Comparison of ENCODE assay signal across 28 cellular contexts in the genomic region with DNA sequence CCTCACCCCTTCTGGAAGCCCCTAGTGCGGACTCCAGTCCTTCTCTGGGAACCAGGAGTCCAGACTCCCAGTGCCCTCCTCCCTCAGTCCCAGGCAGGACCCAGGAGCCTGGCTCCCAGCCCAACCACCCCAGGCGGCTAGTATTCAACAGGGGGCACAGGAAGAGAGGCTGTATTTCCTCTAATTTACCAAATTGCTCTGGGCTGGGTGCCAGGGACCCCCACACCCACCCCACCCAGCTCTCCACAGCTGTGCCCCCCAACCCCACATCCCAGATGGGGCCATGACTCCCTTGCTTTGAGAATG. TPM values are rescaled to one million over a fixed set of nuclear protein-coding genes. Genes with fewer than 3 reads are reported as not detected.
A peak's percentile ranks its signal among the peaks of the same experiment; 100 is the strongest.
DNase-seq lines count a peak whose midpoint lies in the region; ATAC-seq and TF ChIP-seq lines count a peak whose summit lies in the region.
"Had no signal": no experiment of that assay in that cellular context is flagged by ENCODE, and none has a peak within 500 bp of the region (broad histone marks: within the 10 kb centered on the region; RNA-seq: fewer than 3 reads in every experiment).

No MANE protein-coding gene starts in this region.

- WGBS in tibial nerve, 2 donors: 38% methylated on average over 2 of the region's 2 CpGs

- TF ChIP-seq EP300 in tibial nerve (IDR thresholded peaks at IDR 0.05): no peak

- TF ChIP-seq CTCF in left ventricle myocardium inferior (IDR thresholded peaks at IDR 0.05; ENCODE audit: borderline replicate concordance) (no peak), Panc1 (IDR thresholded peaks at IDR 0.05) (no peak), glutamatergic neuron (IDR thresholded peaks at IDR 0.05; ENCODE audit: partially characterized antibody, unreplicated experiment) (no peak), tibial nerve (IDR thresholded peaks at IDR 0.05) (no peak)

- H3K9me3 Mint-ChIP-seq in glutamatergic neuron (ENCODE audit: unreplicated experiment): peaks cover 16% of the 10 kb centered on the region
- H3K9me3 Mint-ChIP-seq in stimulated activated effector memory CD8-positive, alpha-beta T cell treated with anti-CD3 and anti-CD28 coated beads, Interleukin-12 subunit alpha, Interleukin-12 subunit beta, amount 100 ng/mL, for 72 hours: peaks cover 3% of the 10 kb centered on the region

- TF ChIP-seq POLR2A in tibial nerve (IDR thresholded peaks at IDR 0.05): no peak

- peaks cover 61% of the 10 kb centered on the region for H3K27me3 ChIP-seq in left ventricle myocardium inferior (ENCODE audit: low read depth)
- no peaks in the 10 kb centered on the region for H3K27me3 ChIP-seq in Panc1 (ENCODE audit: control insufficient read depth, insufficient read depth, low read length)
- H3K27me3 ChIP-seq in tibial nerve: peaks cover 2 to 57% of the 10 kb centered on the region in 2 donors

- DNase-seq in left ventricle myocardium inferior (no peak), left ventricle myocardium superior (no peak), Panc1 (ENCODE audit: low read depth, low spot score) (no peak), glutamatergic neuron (no peak), GF-D8 (lab: John Stamatoyannopoulos, UW) (no peak), tibial nerve (ENCODE audit: low spot score in 2 of 2) (no peak)
- DNase-seq in stimulated activated effector memory CD8-positive, alpha-beta T cell treated with anti-CD3 and anti-CD28 coated beads, Interleukin-12 subunit alpha, Interleukin-12 subunit beta, amount 100 ng/mL, for 72 hours (ENCODE audit: low spot score in 2 of 2): no peak
- DNase-seq in activated T-cell treated with anti-CD3 and anti-CD28 coated beads, Interleukin-2, amount 50 U/mL, for 48 hours: no peak
- DNase-seq: ACHN; activated CD8-positive, alpha-beta memory T cell treated with anti-CD3 and anti-CD28 coated beads for 24 hours; activated naive CD4-positive, alpha-beta T cell treated with Interleukin-2 at 50 U/mL for 16 hours; activated T-cell treated with anti-CD3 and anti-CD28 coated beads, Interleukin-2, amount 50 U/mL, for 1 hour; amniotic stem cell; dermis blood vessel endothelial cell; HCEC 1CT; kidney glomerular epithelial cell; NCI-H1092 treated with DMSO at 0.1 percent for 48 hours; NK-92 treated with Interleukin-12 subunit alpha and Interleukin-12 subunit beta, amount 100 ng/mL, for 24 hours; ovary; SIG-M5; small intestine; stimulated activated naive CD4-positive, alpha-beta T cell had no signal

- peaks cover 21% of the 10 kb centered on the region for H3K27me3 Mint-ChIP-seq in glutamatergic neuron (ENCODE audit: unreplicated experiment)

- peak overlapping the region; percentile 69 for H3K4me3 Mint-ChIP-seq in glutamatergic neuron (ENCODE audit: unreplicated experiment)
- H3K4me3 Mint-ChIP-seq in stimulated activated effector memory CD8-positive, alpha-beta T cell treated with anti-CD3 and anti-CD28 coated beads, Interleukin-12 subunit alpha, Interleukin-12 subunit beta, amount 100 ng/mL, for 72 hours: peak overlapping the region; percentile 93

- H3K4me1 ChIP-seq in left ventricle myocardium inferior (peaks cover 31% of the 10 kb centered on the region), Panc1 (ENCODE audit: control insufficient read depth, insufficient read depth, low read length) (peaks cover 33% of the 10 kb centered on the region), tibial nerve (peaks cover 0 to 60% (median 13%) of the 10 kb centered on the region in 4 donors)

- no peaks in the 10 kb centered on the region for H3K9me3 ChIP-seq in left ventricle myocardium inferior (replicated peaks)
- H3K9me3 ChIP-seq in Panc1 (ENCODE audit: control insufficient read depth, insufficient read depth, low read depth, low read length): no peaks in the 10 kb centered on the region
- no peaks in the 10 kb centered on the region for H3K9me3 ChIP-seq in tibial nerve
- H3K9me3 ChIP-seq: ovary, vagina had no signal

- in situ Hi-C loops in Panc1 (cut with HindIII; ENCODE audit: low pct_unique_long_range_greater_than_20kb, low sequenced_read_pairs): no loop called here

- POLR2A ChIA-PET in Panc1 (lab: Charles Lee): no interaction called here

- no peak overlapping the region for H3K27ac Mint-ChIP-seq in glutamatergic neuron (ENCODE audit: unreplicated experiment)
- H3K27ac Mint-ChIP-seq in stimulated activated effector memory CD8-positive, alpha-beta T cell treated with anti-CD3 and anti-CD28 coated beads, Interleukin-12 subunit alpha, Interleukin-12 subunit beta, amount 100 ng/mL, for 72 hours: peak overlapping the region; percentile 93

- H3K4me1 Mint-ChIP-seq in glutamatergic neuron (ENCODE audit: low read depth, unreplicated experiment): peaks cover 23% of the 10 kb centered on the region
- H3K4me1 Mint-ChIP-seq in stimulated activated effector memory CD8-positive, alpha-beta T cell treated with anti-CD3 and anti-CD28 coated beads, Interleukin-12 subunit alpha, Interleukin-12 subunit beta, amount 100 ng/mL, for 72 hours: peaks cover 68% of the 10 kb centered on the region

- H3K27ac ChIP-seq in left ventricle myocardium inferior (replicated peaks) (no peak overlapping the region), Panc1 (ENCODE audit: low read length) (peak overlapping the region; percentile 88; the same call in 1 of the 2 replicates), tibial nerve (no peak overlapping the region)
- H3K27ac ChIP-seq: ovary, vagina had no signal

- intact Hi-C loops in left ventricle myocardium inferior (cut with micrococcal nuclease) (no loop called here), left ventricle myocardium superior (cut with micrococcal nuclease) (no loop called here), Panc1 (cut with micrococcal nuclease; ENCODE audit: unreplicated experiment) (no loop called here)

- ATAC-seq in left ventricle myocardium superior (no peak), Panc1 (no peak)
- ATAC-seq in stimulated activated effector memory CD8-positive, alpha-beta T cell treated with anti-CD3 and anti-CD28 coated beads, Interleukin-12 subunit alpha, Interleukin-12 subunit beta, amount 100 ng/mL, for 72 hours: no peak

- H3K4me3 ChIP-seq in left ventricle myocardium inferior (peak overlapping the region; percentile 57), Panc1 (ENCODE audit: low read depth in 2 of 2, low read length in 2 of 2) (peak overlapping the region in 1 of 2 experiments; percentile 67; a peak in 1 of 4 replicates), tibial nerve (no peak overlapping the region)
- H3K4me3 ChIP-seq: ovary, vagina had no signal

- CTCF ChIA-PET in Panc1 (lab: Charles Lee): no interaction called here

- no peaks in the 10 kb centered on the region for H3K36me3 Mint-ChIP-seq in glutamatergic neuron (ENCODE audit: unreplicated experiment)
- peaks cover 9% of the 10 kb centered on the region for H3K36me3 Mint-ChIP-seq in stimulated activated effector memory CD8-positive, alpha-beta T cell treated with anti-CD3 and anti-CD28 coated beads, Interleukin-12 subunit alpha, Interleukin-12 subunit beta, amount 100 ng/mL, for 72 hours

- H3K36me3 ChIP-seq in left ventricle myocardium inferior (no peaks in the 10 kb centered on the region), Panc1 (ENCODE audit: control insufficient read depth, insufficient read depth, low read length) (no peaks in the 10 kb centered on the region; the same call in 1 of the 2 replicates), tibial nerve (no peaks in the 10 kb centered on the region)
- H3K36me3 ChIP-seq: ovary, vagina had no signal

- no TSS peak for BruUV-seq in Panc1 (replicated peaks; lab: Mats Ljungman, UMichigan)

RNA-seq across cellular contexts. Expression of gene GRIN2D, which starts 3.4 kb away (rescaled TPM):
- total RNA-seq in left ventricle myocardium inferior (0.30 TPM), left ventricle myocardium superior (0.17 TPM), Panc1 (2021; ENCODE audit: unreplicated experiment) (6.2 TPM), glutamatergic neuron (ENCODE audit: unreplicated experiment) (21.7 TPM), tibial nerve (under 1 TPM; 0.42 to 0.90 (median 0.51) TPM)
- 8.3 TPM for polyA plus RNA-seq in Panc1 (2012; ENCODE audit: insufficient read length)
- total RNA-seq: vagina had no signal

RNA-seq across cellular contexts. Expression of gene KDELR1, which starts 5.5 kb away (rescaled TPM):
- 68.4 TPM for total RNA-seq in left ventricle myocardium inferior
- total RNA-seq in left ventricle myocardium superior: 79.4 TPM
- 111 TPM for total RNA-seq in Panc1 (2021; ENCODE audit: unreplicated experiment)
- 113 TPM for polyA plus RNA-seq in Panc1 (2012; ENCODE audit: insufficient read length)
- total RNA-seq in glutamatergic neuron (ENCODE audit: unreplicated experiment): 213 TPM
- 10 to 100 TPM; 51.3 to 78.6 (median 65.8) TPM for total RNA-seq in tibial nerve

RNA-seq across cellular contexts. Expression of gene SYNGR4, which starts 32.7 kb away (rescaled TPM):
- not detected for total RNA-seq in left ventricle myocardium inferior
- not detected for total RNA-seq in left ventricle myocardium superior
- 0.39 TPM for total RNA-seq in Panc1 (2021; ENCODE audit: unreplicated experiment)
- polyA plus RNA-seq in Panc1 (2012; ENCODE audit: insufficient read length): 1.0 TPM
- total RNA-seq in glutamatergic neuron (ENCODE audit: unreplicated experiment): not detected
- not detected for total RNA-seq in tibial nerve
- total RNA-seq: cardiac septum; dermis blood vessel endothelial cell; glomerular endothelial cell; lung microvascular endothelial cell; ovary; T-helper 1 cell treated with Interleukin-12 subunit alpha and Interleukin-12 subunit beta and Interleukin-4 antibody, amounts not matched to agents 30 ng/mL and 1 ng/mL, for 36 hours; temporal lobe; vagina had no signal
- polyA plus RNA-seq: ovary had no signal

RNA-seq across cellular contexts. Expression of gene TMEM143, which starts 33.1 kb away (rescaled TPM):
- total RNA-seq in left ventricle myocardium inferior (108 TPM), left ventricle myocardium superior (110 TPM), Panc1 (2021; ENCODE audit: unreplicated experiment) (6.6 TPM), glutamatergic neuron (ENCODE audit: unreplicated experiment) (11.9 TPM), tibial nerve (10 to 100 TPM in 2 of 4 donors, 1 to 10 TPM in 2; 8.3 to 14.4 (median 10.2) TPM)
- polyA plus RNA-seq in Panc1 (2012; ENCODE audit: insufficient read length): 6.2 TPM

RNA-seq across cellular contexts. Expression of gene GRWD1, which starts 49.0 kb away (rescaled TPM):
- total RNA-seq in left ventricle myocardium inferior (17.0 TPM), left ventricle myocardium superior (15.7 TPM), Panc1 (2021; ENCODE audit: unreplicated experiment) (56.7 TPM), glutamatergic neuron (ENCODE audit: unreplicated experiment) (25.0 TPM), tibial nerve (10 to 100 TPM; 15.1 to 33.1 (median 29.7) TPM)
- polyA plus RNA-seq in Panc1 (2012; ENCODE audit: insufficient read length): 41.4 TPM
